ENCODE assay signal across 20 cellular contexts in the genomic region with DNA sequence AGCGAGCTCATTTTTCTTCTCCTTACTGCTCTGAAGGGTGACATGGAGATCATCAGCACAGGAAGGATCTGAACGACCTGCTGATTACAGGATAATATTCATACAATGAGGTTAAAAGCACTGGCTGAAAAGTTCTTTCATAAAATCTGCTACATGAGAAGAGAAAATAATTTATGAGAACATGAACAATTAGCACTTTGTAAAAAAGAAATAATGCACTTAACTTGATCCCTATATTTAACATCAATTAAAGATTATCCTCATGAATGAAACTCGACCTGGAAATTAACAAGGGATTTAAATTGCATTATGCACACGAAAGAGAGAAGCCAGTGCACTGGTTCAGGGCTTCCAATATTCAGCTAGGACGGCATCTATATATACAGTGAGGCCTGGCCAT.
"Had no signal": no experiment of that assay in that cellular context is flagged by ENCODE, and none has a peak within 500 bp of the region (broad histone marks: within the 10 kb centered on the region; RNA-seq: fewer than 3 reads in every experiment).

No MANE protein-coding gene starts in this region.

- DNase-seq: IMR-90, Karpas-422, KG1, MG63, NCI-H1092, NCI-H1105 treated with DMSO at 0.1 percent for 48 hours, NCI-H1417 treated with DMSO at 0.1 percent for 48 hours, NCI-H146, NCI-H1694 treated with DMSO at 0.1 percent for 48 hours, NCI-H1930, NCI-H2081, NCI-H2107, NCI-H2227 treated with DMSO at 0.1 percent for 48 hours, NCI-H524, NCI-H526 treated with DMSO at 0.1 percent for 48 hours, Right ventricle myocardium superior, RPMI8226, SIG-M5 had no signal

- H3K9me3 ChIP-seq: MG63 had no signal

- H3K36me3 ChIP-seq: MG63, SJSA1 had no signal

- H3K27me3 ChIP-seq: SJSA1 had no signal

- H3K4me3 ChIP-seq: MG63, SJSA1, SK-N-MC had no signal

- H3K27ac ChIP-seq: SJSA1, SK-N-MC had no signal
